ENCODE assay signal across 17 cellular contexts in the genomic region with DNA sequence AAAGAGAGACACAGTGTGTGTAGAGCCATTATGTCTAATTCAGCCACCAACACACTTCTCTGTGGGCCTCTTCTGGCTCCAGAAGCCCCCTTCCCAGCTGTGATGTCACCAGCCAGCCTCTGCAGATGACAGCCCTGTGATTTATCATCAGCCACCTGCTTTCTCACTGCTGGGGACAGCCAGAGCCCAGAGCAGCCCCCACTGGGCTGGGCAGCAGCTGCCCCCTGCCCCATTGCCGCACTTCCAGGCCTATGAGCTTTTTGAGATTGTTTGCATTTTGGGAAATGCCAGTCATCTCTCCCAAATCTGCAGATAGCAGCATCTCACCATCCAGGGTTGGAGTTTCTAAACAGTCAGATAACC.
"Had no signal": no experiment of that assay in that cellular context is flagged by ENCODE, and none has a peak within 500 bp of the region (broad histone marks: within the 10 kb centered on the region; RNA-seq: fewer than 3 reads in every experiment).

No MANE protein-coding gene starts in this region.

- H3K36me3 ChIP-seq: cardiac muscle cell, esophagus squamous epithelium, thoracic aorta had no signal

- H3K9me3 ChIP-seq: esophagus squamous epithelium, psoas muscle, thoracic aorta had no signal

- H3K36me3 Mint-ChIP-seq: stimulated activated effector memory CD8-positive, alpha-beta T cell treated with anti-CD3 and anti-CD28 coated beads, Interleukin-12 subunit alpha, Interleukin-12 subunit beta, amount 100 ng/mL, for 72 hours had no signal

- DNase-seq: activated CD4-positive, alpha-beta T cell treated with anti-CD3 and anti-CD28 coated beads for 48 hours; activated CD8-positive, alpha-beta T cell treated with anti-CD3 and anti-CD28 coated beads for 36 hours; activated effector memory CD4-positive, alpha-beta T cell treated with Interleukin-2 at 50 U/mL for 16 hours; activated naive CD4-positive, alpha-beta T cell treated with anti-CD3 and anti-CD28 coated beads, Interleukin-2, amount 50 U/mL, for 16 hours; activated T-cell treated with anti-CD3 and anti-CD28 coated beads, Interleukin-2, amount 50 U/mL, for 4 hours; esophagus squamous epithelium; left ventricle myocardium superior; mesenchymal stem cell; nephron progenitor cell; psoas muscle; T-helper 17 cell had no signal

- H3K9me3 Mint-ChIP-seq: activated CD8-positive, alpha-beta T cell treated with anti-CD3 and anti-CD28 coated beads for 36 hours; activated T-cell treated with anti-CD3 and anti-CD28 coated beads, Interleukin-2, amount 50 U/mL, for 4 hours; nephron progenitor cell; stimulated activated effector memory CD8-positive, alpha-beta T cell treated with anti-CD3 and anti-CD28 coated beads, Interleukin-12 subunit alpha, Interleukin-12 subunit beta, amount 100 ng/mL, for 72 hours had no signal

- FAIRE-seq: kidney had no signal

- H3K4me3 Mint-ChIP-seq: activated CD8-positive, alpha-beta T cell treated with anti-CD3 and anti-CD28 coated beads for 36 hours; activated T-cell treated with anti-CD3 and anti-CD28 coated beads, Interleukin-2, amount 50 U/mL, for 4 hours; nephron progenitor cell; stimulated activated effector memory CD8-positive, alpha-beta T cell treated with anti-CD3 and anti-CD28 coated beads, Interleukin-12 subunit alpha, Interleukin-12 subunit beta, amount 100 ng/mL, for 72 hours; T-helper 17 cell had no signal

- H3K79me2 ChIP-seq: hepatocyte had no signal

- H3K4me2 ChIP-seq: hepatocyte had no signal

- H3K27me3 Mint-ChIP-seq: activated CD8-positive, alpha-beta T cell treated with anti-CD3 and anti-CD28 coated beads for 36 hours; T-helper 17 cell had no signal

- ATAC-seq: activated CD8-positive, alpha-beta T cell treated with anti-CD3 and anti-CD28 coated beads for 36 hours; activated T-cell treated with anti-CD3 and anti-CD28 coated beads, Interleukin-2, amount 50 U/mL, for 4 hours; left ventricle myocardium superior; psoas muscle; sciatic nerve; stimulated activated effector memory CD8-positive, alpha-beta T cell treated with anti-CD3 and anti-CD28 coated beads, Interleukin-12 subunit alpha, Interleukin-12 subunit beta, amount 100 ng/mL, for 72 hours; T-helper 17 cell had no signal

- H3K4me1 ChIP-seq: psoas muscle had no signal

- H3K4me3 ChIP-seq: cardiac muscle cell, esophagus squamous epithelium, hepatocyte, psoas muscle, thoracic aorta had no signal

- H3K27me3 ChIP-seq: cardiac muscle cell, esophagus squamous epithelium, hepatocyte had no signal

- H3K27ac ChIP-seq: cardiac muscle cell, esophagus squamous epithelium, hepatocyte, psoas muscle, thoracic aorta had no signal

- H2AFZ ChIP-seq: hepatocyte had no signal

- H3K27ac Mint-ChIP-seq: activated CD8-positive, alpha-beta T cell treated with anti-CD3 and anti-CD28 coated beads for 36 hours; nephron progenitor cell; stimulated activated effector memory CD8-positive, alpha-beta T cell treated with anti-CD3 and anti-CD28 coated beads, Interleukin-12 subunit alpha, Interleukin-12 subunit beta, amount 100 ng/mL, for 72 hours; T-helper 17 cell had no signal
